2 cellular contexts compared by ENCODE assay signal in genomic region chr12:120885521-120885920, GRCh38.
TF ChIP-seq lines count a peak whose summit lies in the region.

No MANE protein-coding gene starts in this region.

TF ChIP-seq in HEK293, 187 proteins besides CTCF, POLR2A, EP300 and RAD21:
- TF ChIP-seq ZNF362 (tag by site-specific recombination; IDR thresholded peaks at IDR 0.05) = 0 out of 2 replicates have a peak, but pooled peaks have one; percentile 28
- TF ChIP-seq SP2 (tag by site-specific recombination; IDR thresholded peaks at IDR 0.05) = no peak
TF ChIP-seq in HEK293: peak in this region for 1.

TF ChIP-seq in GM12878, 131 proteins besides CTCF, POLR2A, EP300 and RAD21:
- TF ChIP-seq NRF1 (conservative IDR thresholded peaks at IDR 0.05; ENCODE audit: low read depth, low read length) = no peak
